In genomic region chr14:64465208-64465821, GRCh38 we compare ENCODE assay signal across 8 cellular contexts. TPM values are rescaled to one million over a fixed set of nuclear protein-coding genes. Genes with fewer than 3 reads are reported as not detected.
DNase-seq lines count a peak whose midpoint lies in the region; ATAC-seq, FAIRE-seq and TF ChIP-seq lines count a peak whose summit lies in the region.

Gene AKAP5, plus strand, starts transcription at chr14:64465499. Its CDS starts 2,896 bp downstream, at chr14:64468395.

- peak; percentile 43 for ATAC-seq in GM18870 (IDR thresholded peaks at IDR 0.05; ENCODE audit: unreplicated experiment)
- peak; percentile 66 for ATAC-seq in HG03342 (IDR thresholded peaks at IDR 0.05; ENCODE audit: unreplicated experiment)

- no peaks in the 10 kb centered on the region for H3K9me3 ChIP-seq in OCI-LY3 (ENCODE audit: insufficient read depth, low read length)
- H3K9me3 ChIP-seq in suprapubic skin, result no peaks in the 10 kb centered on the region

- no peaks in the 10 kb centered on the region for H3K27me3 Mint-ChIP-seq in activated T-helper 2 cell treated with anti-CD3 and anti-CD28 coated beads, Interferon-gamma antibody, Interleukin-2, Interleukin-4, amounts not matched to agents 10 μg/mL and 5 μg/mL and 100 μg/mL, durations not matched to agents 14 hours and 24 hours and 36 hours (ENCODE audit: low read depth)

- DNase-seq in ACHN (peak; percentile 62), frontal cortex (ENCODE audit: low spot score in 2 of 2) (peak; percentile 78 to 80), nucleus accumbens (lab: John Stamatoyannopoulos, UW) (peak in 55 of 56 donors; percentile 9 to 86 (median 58)), suprapubic skin (ENCODE audit: low spot score in 2 of 2) (no peak)
- DNase-seq in activated T-helper 2 cell treated with anti-CD3 and anti-CD28 coated beads, Interferon-gamma antibody, Interleukin-2, Interleukin-4, amounts not matched to agents 10 μg/mL and 5 μg/mL and 100 μg/mL, durations not matched to agents 14 hours and 24 hours and 36 hours (ENCODE audit: low spot score), result peak; percentile 56

- H3K9ac ChIP-seq in OCI-LY3 (ENCODE audit: low read length), result peak within 1 kb of the TSS; percentile 61

- H3K4me1 ChIP-seq in OCI-LY3 (ENCODE audit: low read length) (peaks cover 43% of the 10 kb centered on the region), suprapubic skin (peaks cover 13% of the 10 kb centered on the region)

- in situ Hi-C loops in ACHN (cut with HindIII; ENCODE audit: low pct_ligation_motif_present, low pct_unique_long_range_greater_than_20kb, low sequenced_read_pairs), result no loop called here

- no peak for TF ChIP-seq POLR2A in suprapubic skin (IDR thresholded peaks at IDR 0.05)

- H2AFZ ChIP-seq in OCI-LY3 (ENCODE audit: low read depth, low read length), result no peak within 1 kb of the TSS

- H3K27ac Mint-ChIP-seq in activated T-helper 2 cell treated with anti-CD3 and anti-CD28 coated beads, Interferon-gamma antibody, Interleukin-2, Interleukin-4, amounts not matched to agents 10 μg/mL and 5 μg/mL and 100 μg/mL, durations not matched to agents 14 hours and 24 hours and 36 hours, result peak within 1 kb of the TSS; percentile 70

- peaks cover 35% of the 10 kb centered on the region for H3K4me1 Mint-ChIP-seq in activated T-helper 2 cell treated with anti-CD3 and anti-CD28 coated beads, Interferon-gamma antibody, Interleukin-2, Interleukin-4, amounts not matched to agents 10 μg/mL and 5 μg/mL and 100 μg/mL, durations not matched to agents 14 hours and 24 hours and 36 hours (ENCODE audit: low read depth)

- H3K4me2 ChIP-seq in OCI-LY3 (ENCODE audit: low read length), result peak within 1 kb of the TSS; percentile 94

- under 1% methylated on average over 16 of the region's 71 CpGs for WGBS in suprapubic skin

- H3K27me3 ChIP-seq in OCI-LY3 (ENCODE audit: low read depth, low read length), result no peaks in the 10 kb centered on the region
- no peaks in the 10 kb centered on the region for H3K27me3 ChIP-seq in suprapubic skin

- peaks cover 23% of the 10 kb centered on the region for H3K36me3 Mint-ChIP-seq in activated T-helper 2 cell treated with anti-CD3 and anti-CD28 coated beads, Interferon-gamma antibody, Interleukin-2, Interleukin-4, amounts not matched to agents 10 μg/mL and 5 μg/mL and 100 μg/mL, durations not matched to agents 14 hours and 24 hours and 36 hours (ENCODE audit: low read depth)

- no peak for TF ChIP-seq EP300 in suprapubic skin (IDR thresholded peaks at IDR 0.05)

- no peak for FAIRE-seq in frontal cortex (lab: Jason Lieb, UNC)

- H3K36me3 ChIP-seq in OCI-LY3 (replicated peaks; ENCODE audit: low read depth, low read length) (peaks cover 20% of the 10 kb centered on the region), suprapubic skin (no peaks in the 10 kb centered on the region)

- H3K4me3 ChIP-seq in OCI-LY3 (ENCODE audit: low read length) (peak within 1 kb of the TSS; percentile 79), suprapubic skin (peak within 1 kb of the TSS; percentile 79)

- H3K4me3 Mint-ChIP-seq in activated T-helper 2 cell treated with anti-CD3 and anti-CD28 coated beads, Interferon-gamma antibody, Interleukin-2, Interleukin-4, amounts not matched to agents 10 μg/mL and 5 μg/mL and 100 μg/mL, durations not matched to agents 14 hours and 24 hours and 36 hours (ENCODE audit: low read depth), result peak within 1 kb of the TSS; percentile 84

- H3K79me2 ChIP-seq in OCI-LY3 (ENCODE audit: low read length), result no peaks in the 10 kb centered on the region

- H4K20me1 ChIP-seq in OCI-LY3 (ENCODE audit: insufficient read depth, low read length), result peaks cover 14% of the 10 kb centered on the region

- intact Hi-C loops in activated T-helper 2 cell treated with anti-CD3 and anti-CD28 coated beads, Interferon-gamma antibody, Interleukin-2, Interleukin-4, amounts not matched to agents 10 μg/mL and 5 μg/mL and 100 μg/mL, durations not matched to agents 14 hours and 24 hours and 36 hours (cut with micrococcal nuclease), result loop anchor here (5.0 kb wide), 2 partner anchors 78 to 128 kb away; partner anchors contain the start of gene MTHFD1

- H3K27ac ChIP-seq in OCI-LY3 (ENCODE audit: low read length) (no peak within 1 kb of the TSS), suprapubic skin (no peak within 1 kb of the TSS)

- no peaks in the 10 kb centered on the region for H3K9me3 Mint-ChIP-seq in activated T-helper 2 cell treated with anti-CD3 and anti-CD28 coated beads, Interferon-gamma antibody, Interleukin-2, Interleukin-4, amounts not matched to agents 10 μg/mL and 5 μg/mL and 100 μg/mL, durations not matched to agents 14 hours and 24 hours and 36 hours

- no peak for TF ChIP-seq CTCF in OCI-LY3 (IDR thresholded peaks at IDR 0.05; ENCODE audit: low read depth, low read length)
- TF ChIP-seq CTCF in suprapubic skin (IDR thresholded peaks at IDR 0.05), result no peak

RNA-seq across cellular contexts. Expression of gene AKAP5, which starts in this region (rescaled TPM):
- 2.3 and 2.5 TPM in 2 replicates for total RNA-seq in activated T-helper 2 cell treated with anti-CD3 and anti-CD28 coated beads, Interferon-gamma antibody, Interleukin-2, Interleukin-4, amounts not matched to agents 10 μg/mL and 5 μg/mL and 100 μg/mL, durations not matched to agents 14 hours and 24 hours and 36 hours
- total RNA-seq in frontal cortex, result 37.5 TPM
- under 1 TPM; 0.08 to 0.56 (median 0.34) TPM for total RNA-seq in suprapubic skin

Comparison
In these comparisons a context has a peak if more than half of its experiments do, and no peak if none do; other contexts are left out.
1. RNA of gene AKAP5 (total RNA-seq): 37.5 TPM in frontal cortex (single experiment); 2.3 to 2.5 TPM in activated T-helper 2 cell treated with anti-CD3 and anti-CD28 coated beads, Interferon-gamma antibody, Interleukin-2, Interleukin-4, amounts not matched to agents 10 μg/mL and 5 μg/mL and 100 μg/mL, durations not matched to agents 14 hours and 24 hours and 36 hours and 0.08 to 0.56 TPM in suprapubic skin; every median in the first group is over 10 times any median in the second.
2. DNase-seq: peak in ACHN (single experiment), activated T-helper 2 cell treated with anti-CD3 and anti-CD28 coated beads, Interferon-gamma antibody, Interleukin-2, Interleukin-4, amounts not matched to agents 10 μg/mL and 5 μg/mL and 100 μg/mL, durations not matched to agents 14 hours and 24 hours and 36 hours (single experiment), frontal cortex (2 of 2) and nucleus accumbens (55 of 56); none in suprapubic skin (0 of 2).